Comparison of ENCODE assay signal across 22 cellular contexts in the genomic region with DNA sequence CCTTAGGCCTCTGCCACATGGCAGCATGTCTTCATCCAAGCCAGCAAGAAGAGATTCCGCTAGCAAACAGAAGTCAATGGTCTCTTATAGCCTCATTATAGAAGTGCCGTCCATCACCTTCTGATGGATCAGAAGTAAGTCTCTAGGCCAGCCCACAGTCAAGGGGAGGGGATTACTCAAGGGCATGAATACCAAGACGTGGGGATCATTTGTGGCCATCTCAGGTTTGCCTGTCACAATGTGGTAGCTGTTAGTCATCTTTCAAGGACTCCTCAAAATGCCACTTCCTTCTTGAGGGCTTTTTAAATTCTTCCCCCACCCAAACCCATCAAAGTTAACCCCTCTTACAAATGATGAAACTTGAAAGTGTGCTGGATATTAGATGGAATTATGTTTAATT. TPM values are rescaled to one million over a fixed set of nuclear protein-coding genes. Genes with fewer than 3 reads are reported as not detected.
DNase-seq lines count a peak whose midpoint lies in the region; ATAC-seq, FAIRE-seq and TF ChIP-seq lines count a peak whose summit lies in the region.
"Had no signal": no experiment of that assay in that cellular context is flagged by ENCODE, and none has a peak within 500 bp of the region (broad histone marks: within the 10 kb centered on the region; RNA-seq: fewer than 3 reads in every experiment).

No MANE protein-coding gene starts in this region.

- H3K4me3 ChIP-seq in GM23248: no peak overlapping the region
- H3K4me3 ChIP-seq in left lung: no peak overlapping the region
- H3K4me3 ChIP-seq in psoas muscle: no peak overlapping the region
- H3K4me3 ChIP-seq in HepG2 (replicated peaks in 1 of 3; ENCODE audit: insufficient read depth in 1 of 3, low read depth in 2 of 3, low read length in 3 of 3): no peak overlapping the region
- H3K4me3 ChIP-seq: A549, HAP-1, PC-9 had no signal

- H3K4me1 ChIP-seq in GM23248 (ENCODE audit: insufficient read depth) (no peaks in the 10 kb centered on the region), left lung (peaks cover 0 to 13% of the 10 kb centered on the region in 2 donors), psoas muscle (no peaks in the 10 kb centered on the region), HepG2 (ENCODE audit: insufficient read depth, low read length) (peaks cover 20% of the 10 kb centered on the region)

- TF ChIP-seq CTCF in left lung (IDR thresholded peaks at IDR 0.05): no peak
- no peak for TF ChIP-seq CTCF in psoas muscle (IDR thresholded peaks at IDR 0.05)
- TF ChIP-seq CTCF in HepG2 (CRISPR knock-in tag; IDR thresholded peaks at IDR 0.05): no peak

- H3K4me2 ChIP-seq in GM23248 (ENCODE audit: unreplicated experiment) (no peak overlapping the region), HepG2 (ENCODE audit: low read depth, low read length) (no peak overlapping the region)
- H3K4me2 ChIP-seq: A549, PC-9 had no signal

- TF ChIP-seq EP300 in HepG2 (IDR thresholded peaks at IDR 0.05; ENCODE audit: low read depth in 2 of 2, low read length in 2 of 2) (no peak), HepG2 (CRISPR knock-in tag; IDR thresholded peaks at IDR 0.05; ENCODE audit: borderline replicate concordance) (no peak)

- DNase-seq in activated CD4-positive, CD25-positive, alpha-beta regulatory T cell treated with anti-CD3 and anti-CD28 coated beads, Interleukin-2, amount 50 U/mL, for 72 hours: no peak
- DNase-seq in GM23248 (peak; percentile 36), SIG-M5 treated with dmso at 0.1 percent for 504 hours (lab: John Stamatoyannopoulos, UW; ENCODE audit: unreplicated experiment) (peak; percentile 63), left lung (peak in 1 of 2 donors; percentile 48), NCI-H2029 treated with DMSO at 0.1 percent for 48 hours (lab: John Stamatoyannopoulos, UW) (no peak), psoas muscle (no peak), HepG2 (ENCODE audit: low spot score) (no peak)
- DNase-seq: activated gamma-delta T cell treated with Interleukin-2 at 50 U/mL for 16 hours; CD4-positive, alpha-beta T cell; DMS53; hippocampal formation; Karpas-422; midbrain; NCI-H1694; NCI-H446 treated with DMSO at 0.1 percent for 48 hours; retina had no signal

- no peak overlapping the region for H3K27ac ChIP-seq in GM23248
- no peak overlapping the region for H3K27ac ChIP-seq in left lung
- no peak overlapping the region for H3K27ac ChIP-seq in psoas muscle
- H3K27ac ChIP-seq in HepG2 (ENCODE audit: extremely low read length, insufficient read depth, low read length): no peak overlapping the region
- H3K27ac ChIP-seq: A549, PC-9 had no signal

- H3K9ac ChIP-seq in GM23248: no peak overlapping the region
- H3K9ac ChIP-seq in HepG2 (ENCODE audit: insufficient read depth, low read depth, low read length): no peak overlapping the region

- no peak overlapping the region for H2AFZ ChIP-seq in GM23248
- no peak overlapping the region for H2AFZ ChIP-seq in HepG2 (ENCODE audit: low read length)
- H2AFZ ChIP-seq: PC-9 had no signal

- in situ Hi-C loops in GM23248 (cut with MboI) (no loop called here), HepG2 (cut with HindIII; ENCODE audit: extremely low pct_ligation_motif_present, low pct_unique_long_range_greater_than_20kb) (loop anchor here (5.0 kb wide), 1 partner anchor 45 kb away; no protein-coding TSS in a partner anchor)

- no TSS peak for BruUV-seq in HepG2 (replicated peaks; lab: Mats Ljungman, UMichigan)

- ATAC-seq in activated CD4-positive, CD25-positive, alpha-beta regulatory T cell treated with anti-CD3 and anti-CD28 coated beads, Interleukin-2, amount 50 U/mL, for 24 hours: peak; percentile 55 to 65
- ATAC-seq in left lung (peak; percentile 76), psoas muscle (no peak), HepG2 (no peak)

- CTCF ChIA-PET in HepG2 (lab: Yijun Ruan, JAX; ENCODE audit: low intra/inter-chr PET ratio, low total read pairs): interaction anchor here (1.9 to 3.6 kb wide), 2 partner anchors 18 to 44 kb away, joined by 7 to 41 read pairs; no protein-coding TSS in a partner anchor

- no peaks in the 10 kb centered on the region for H3K27me3 ChIP-seq in GM23248 (replicated peaks; ENCODE audit: insufficient read depth)
- H3K27me3 ChIP-seq in left lung: peaks cover 0 to 16% of the 10 kb centered on the region in 2 donors
- H3K27me3 ChIP-seq in psoas muscle (ENCODE audit: insufficient read depth in 3 of 3, low read length in 2 of 3): no peaks in the 10 kb centered on the region
- peaks cover 2 to 9% of the 10 kb centered on the region in 2 experiments; a peak in 2 of 5 replicates for H3K27me3 ChIP-seq in HepG2 (ENCODE audit: control insufficient read depth in 1 of 2, insufficient read depth in 2 of 2, low read length in 2 of 2)

- POLR2A ChIA-PET in HepG2 (lab: Yijun Ruan, JAX): no interaction called here

- intact Hi-C loops in left lung (cut with DNase I): loop anchor here in 1 of 2 donors (5.0 kb wide), 1 partner anchor 45 kb away; no protein-coding TSS in a partner anchor
- intact Hi-C loops in psoas muscle (cut with DNase I): loop anchor here (1.0 to 5.0 kb wide), 3 partner anchors 44 to 255 kb away; no protein-coding TSS in a partner anchor
- intact Hi-C loops in HepG2 (cut with micrococcal nuclease; ENCODE audit: unreplicated experiment): loop anchor here (1.0 kb wide), 1 partner anchor 255 kb away; no protein-coding TSS in a partner anchor

- WGBS in GM23248 (ENCODE audit: low coverage in 1 of 2, low lambda C conversion rate in 2 of 2, missing lambda C conversion rate in 2 of 2), 2 experiments: 51 to 58% methylated on average over 3 of the region's 3 CpGs
- WGBS in psoas muscle, 3 donors: 78 to 86% (median 80%) methylated on average over 3 of the region's 3 CpGs
- WGBS in HepG2 (ENCODE audit: low lambda C conversion rate): 54% methylated on average over 3 of the region's 3 CpGs

- H3K9me2 ChIP-seq in GM23248 (ENCODE audit: insufficient read depth): no peaks in the 10 kb centered on the region

- TF ChIP-seq RAD21 in HepG2 (CRISPR knock-in tag; IDR thresholded peaks at IDR 0.05): no peak

- TF ChIP-seq POLR2A in HepG2 (IDR thresholded peaks at IDR 0.05; ENCODE audit: insufficient read depth in 1 of 2, low read depth in 2 of 2, low read length in 2 of 2): no peak

- H4K20me1 ChIP-seq in GM23248 (ENCODE audit: insufficient read depth): no peaks in the 10 kb centered on the region
- H4K20me1 ChIP-seq in HepG2 (ENCODE audit: insufficient read depth, low read length): no peaks in the 10 kb centered on the region

- H3K9me3 ChIP-seq in GM23248 (ENCODE audit: low read depth): no peaks in the 10 kb centered on the region
- H3K9me3 ChIP-seq in left lung: no peaks in the 10 kb centered on the region
- no peaks in the 10 kb centered on the region for H3K9me3 ChIP-seq in psoas muscle
- H3K9me3 ChIP-seq in HepG2 (ENCODE audit: low read length): no peaks in the 10 kb centered on the region
- H3K9me3 ChIP-seq: A549, HAP-1 had no signal

- FAIRE-seq in HepG2 (lab: Jason Lieb, UNC): no peak
- FAIRE-seq: A549, colon, urothelium cell line had no signal

- H3K79me2 ChIP-seq in GM23248 (ENCODE audit: insufficient read depth) (no peaks in the 10 kb centered on the region), HepG2 (ENCODE audit: insufficient read depth, low read length) (no peaks in the 10 kb centered on the region)

- no peaks in the 10 kb centered on the region for H3F3A ChIP-seq in GM23248 (ENCODE audit: insufficient read depth)

- H3K36me3 ChIP-seq in GM23248 (ENCODE audit: low read depth): no peaks in the 10 kb centered on the region
- H3K36me3 ChIP-seq in left lung: no peaks in the 10 kb centered on the region
- no peaks in the 10 kb centered on the region for H3K36me3 ChIP-seq in psoas muscle (ENCODE audit: insufficient read depth in 1 of 2, low read depth in 1 of 2)
- H3K36me3 ChIP-seq in HepG2 (replicated peaks in 1 of 2; ENCODE audit: control insufficient read depth in 1 of 2, insufficient read depth in 2 of 2, low read length in 2 of 2): no peaks in the 10 kb centered on the region
- H3K36me3 ChIP-seq: HAP-1 had no signal

RNA-seq across cellular contexts. Expression of a gene that starts 8.1 kb away (rescaled TPM):
- total RNA-seq in GM23248 (2014; rRNA removed; shearing (Covaris generic)): 24.8 and 25.8 TPM in 2 replicates
- polyA plus RNA-seq in GM23248 (2016; fragmentation: Nextera tagmentation; extraction: Ambion mirVana) (4.1 TPM in 2 replicates), psoas muscle (1 to 10 TPM; 5.3 to 9.2 (median 7.6) TPM), HepG2 (2011; rRNA removed) (11.8 and 15.4 TPM in 2 replicates)
- total RNA-seq in left lung (10 to 100 TPM; 33.0 to 54.0 TPM), psoas muscle (10 to 100 TPM; 13.1 to 18.9 (median 13.4) TPM), HepG2 (2016; rRNA removed; fragmentation: Illumina TruSeq; extraction: Trizol) (6.8 and 10.6 TPM in 2 replicates)
- 1.0 and 1.9 TPM in 2 replicates for total RNA-seq in HepG2 (2016; cell fraction: cytosol; rRNA removed; fragmentation: Illumina TruSeq; extraction: Trizol; ENCODE audit: low read depth)
- total RNA-seq in HepG2 (2016; cell fraction: insoluble cytoplasmic fraction; rRNA removed; fragmentation: Illumina TruSeq; extraction: Trizol): 6.2 and 13.4 TPM in 2 replicates
- total RNA-seq in HepG2 (2016; cell fraction: membrane; rRNA removed; fragmentation: Illumina TruSeq; extraction: Trizol): 4.6 and 4.7 TPM in 2 replicates
- 14.5 and 16.8 TPM in 2 replicates for total RNA-seq in HepG2 (2016; cell fraction: nucleus; rRNA removed; fragmentation: Illumina TruSeq; extraction: Trizol)
- polyA plus RNA-seq in HepG2 (2011; cell fraction: cytosol; rRNA removed): 9.2 and 11.5 TPM in 2 replicates
- polyA plus RNA-seq in HepG2 (2011; cell fraction: nucleus; rRNA removed): 54.8 and 59.8 TPM in 2 replicates
- polyA plus RNA-seq in HepG2 (2012): 9.1 and 10.5 TPM in 2 replicates
- polyA plus RNA-seq in HepG2 (2016; cell fraction: cytosol; fragmentation: Illumina TruSeq; extraction: Trizol; ENCODE audit: low read depth): 0.58 and 0.87 TPM in 2 replicates
- 4.3 and 5.7 TPM in 2 replicates for polyA plus RNA-seq in HepG2 (2016; cell fraction: insoluble cytoplasmic fraction; fragmentation: Illumina TruSeq; extraction: Trizol; ENCODE audit: low read depth)
- polyA plus RNA-seq in HepG2 (2016; cell fraction: membrane; fragmentation: Illumina TruSeq; extraction: Trizol; ENCODE audit: low read depth): 1.6 and 2.5 TPM in 2 replicates
- 29.2 and 33.7 TPM in 2 replicates for polyA plus RNA-seq in HepG2 (2016; cell fraction: nucleus; fragmentation: Illumina TruSeq; extraction: Trizol; ENCODE audit: insufficient read depth, low read depth)
- 48.0 and 70.3 TPM in 2 replicates for polyA minus RNA-seq in HepG2 (2011; rRNA and poly(A)+ RNA removed; ENCODE audit: low replicate concordance)
- polyA minus RNA-seq in HepG2 (2011; cell fraction: cytosol; rRNA and poly(A)+ RNA removed): 17.7 and 22.5 TPM in 2 replicates
- polyA minus RNA-seq in HepG2 (2011; cell fraction: nucleus; rRNA and poly(A)+ RNA removed): 21.5 and 22.5 TPM in 2 replicates
- total RNA-seq: CD4-positive, alpha-beta T cell had no signal

RNA-seq across cellular contexts. Expression of a gene that starts 21.3 kb away (rescaled TPM):
- total RNA-seq in GM23248 (2014; rRNA removed; shearing (Covaris generic)): 18.6 and 26.8 TPM in 2 replicates
- 22.4 and 22.6 TPM in 2 replicates for polyA plus RNA-seq in GM23248 (2016; fragmentation: Nextera tagmentation; extraction: Ambion mirVana)
- 10 to 100 TPM; 26.4 to 42.5 TPM for total RNA-seq in left lung
- total RNA-seq in psoas muscle: 1 to 10 TPM; 2.0 to 3.5 (median 2.5) TPM
- 1 to 10 TPM in 2 of 3 donors, under 1 TPM in 1; 0.92 to 1.7 (median 1.6) TPM for polyA plus RNA-seq in psoas muscle
- 0.29 TPM in 1 of 2 replicates, not detected in the other for total RNA-seq in HepG2 (2016; rRNA removed; fragmentation: Illumina TruSeq; extraction: Trizol)
- total RNA-seq in HepG2 (2016; cell fraction: cytosol; rRNA removed; fragmentation: Illumina TruSeq; extraction: Trizol; ENCODE audit: low read depth): not detected in 2 replicates
- total RNA-seq in HepG2 (2016; cell fraction: insoluble cytoplasmic fraction; rRNA removed; fragmentation: Illumina TruSeq; extraction: Trizol): 0.24 and 0.25 TPM in 2 replicates
- total RNA-seq in HepG2 (2016; cell fraction: membrane; rRNA removed; fragmentation: Illumina TruSeq; extraction: Trizol): 0.31 and 0.48 TPM in 2 replicates
- total RNA-seq in HepG2 (2016; cell fraction: nucleus; rRNA removed; fragmentation: Illumina TruSeq; extraction: Trizol): 0.16 TPM in 1 of 2 replicates, not detected in the other
- polyA plus RNA-seq in HepG2 (2011; rRNA removed): 0.54 and 0.88 TPM in 2 replicates
- 0.27 and 0.38 TPM in 2 replicates for polyA plus RNA-seq in HepG2 (2011; cell fraction: cytosol; rRNA removed)
- polyA plus RNA-seq in HepG2 (2011; cell fraction: nucleus; rRNA removed): 1.9 and 2.8 TPM in 2 replicates
- polyA plus RNA-seq in HepG2 (2012): 0.31 and 0.96 TPM in 2 replicates
- 0.18 and 0.26 TPM in 2 replicates for polyA plus RNA-seq in HepG2 (2016; cell fraction: cytosol; fragmentation: Illumina TruSeq; extraction: Trizol; ENCODE audit: low read depth)
- polyA plus RNA-seq in HepG2 (2016; cell fraction: insoluble cytoplasmic fraction; fragmentation: Illumina TruSeq; extraction: Trizol; ENCODE audit: low read depth): 0.09 and 0.19 TPM in 2 replicates
- 0.48 TPM in 1 of 2 replicates, not detected in the other for polyA plus RNA-seq in HepG2 (2016; cell fraction: membrane; fragmentation: Illumina TruSeq; extraction: Trizol; ENCODE audit: low read depth)
- 1.0 and 1.1 TPM in 2 replicates for polyA plus RNA-seq in HepG2 (2016; cell fraction: nucleus; fragmentation: Illumina TruSeq; extraction: Trizol; ENCODE audit: insufficient read depth, low read depth)
- polyA minus RNA-seq in HepG2 (2011; rRNA and poly(A)+ RNA removed; ENCODE audit: low replicate concordance): 0.36 and 23.6 TPM in 2 replicates
- polyA minus RNA-seq in HepG2 (2011; cell fraction: cytosol; rRNA and poly(A)+ RNA removed): not detected in 2 replicates
- 0.87 and 1.2 TPM in 2 replicates for polyA minus RNA-seq in HepG2 (2011; cell fraction: nucleus; rRNA and poly(A)+ RNA removed)

RNA-seq across cellular contexts. Expression of a gene that starts 55.0 kb away (rescaled TPM):
- 56.5 and 61.0 TPM in 2 replicates for total RNA-seq in GM23248 (2014; rRNA removed; shearing (Covaris generic))
- polyA plus RNA-seq in GM23248 (2016; fragmentation: Nextera tagmentation; extraction: Ambion mirVana) (32.1 and 34.2 TPM in 2 replicates), psoas muscle (10 to 100 TPM; 39.4 to 92.8 (median 64.5) TPM), HepG2 (2011; rRNA removed) (35.7 and 42.2 TPM in 2 replicates)
- total RNA-seq in left lung (10 to 100 TPM; 66.5 to 74.9 TPM), psoas muscle (10 to 100 TPM; 38.5 to 71.6 (median 58.5) TPM), HepG2 (2016; rRNA removed; fragmentation: Illumina TruSeq; extraction: Trizol) (81.5 and 90.0 TPM in 2 replicates)
- 13.0 and 13.4 TPM in 2 replicates for total RNA-seq in HepG2 (2016; cell fraction: cytosol; rRNA removed; fragmentation: Illumina TruSeq; extraction: Trizol; ENCODE audit: low read depth)
- 81.4 and 90.7 TPM in 2 replicates for total RNA-seq in HepG2 (2016; cell fraction: insoluble cytoplasmic fraction; rRNA removed; fragmentation: Illumina TruSeq; extraction: Trizol)
- 17.1 and 20.2 TPM in 2 replicates for total RNA-seq in HepG2 (2016; cell fraction: membrane; rRNA removed; fragmentation: Illumina TruSeq; extraction: Trizol)
- total RNA-seq in HepG2 (2016; cell fraction: nucleus; rRNA removed; fragmentation: Illumina TruSeq; extraction: Trizol): 66.5 and 79.7 TPM in 2 replicates
- 28.4 and 30.1 TPM in 2 replicates for polyA plus RNA-seq in HepG2 (2011; cell fraction: cytosol; rRNA removed)
- 114 and 128 TPM in 2 replicates for polyA plus RNA-seq in HepG2 (2011; cell fraction: nucleus; rRNA removed)
- polyA plus RNA-seq in HepG2 (2012): 43.8 and 55.5 TPM in 2 replicates
- polyA plus RNA-seq in HepG2 (2016; cell fraction: cytosol; fragmentation: Illumina TruSeq; extraction: Trizol; ENCODE audit: low read depth): 2.6 and 3.7 TPM in 2 replicates
- 62.7 and 67.1 TPM in 2 replicates for polyA plus RNA-seq in HepG2 (2016; cell fraction: insoluble cytoplasmic fraction; fragmentation: Illumina TruSeq; extraction: Trizol; ENCODE audit: low read depth)
- 8.1 and 9.8 TPM in 2 replicates for polyA plus RNA-seq in HepG2 (2016; cell fraction: membrane; fragmentation: Illumina TruSeq; extraction: Trizol; ENCODE audit: low read depth)
- 132 TPM in 2 replicates for polyA plus RNA-seq in HepG2 (2016; cell fraction: nucleus; fragmentation: Illumina TruSeq; extraction: Trizol; ENCODE audit: insufficient read depth, low read depth)
- 29.9 and 100 TPM in 2 replicates for polyA minus RNA-seq in HepG2 (2011; rRNA and poly(A)+ RNA removed; ENCODE audit: low replicate concordance)
- 11.7 and 12.4 TPM in 2 replicates for polyA minus RNA-seq in HepG2 (2011; cell fraction: cytosol; rRNA and poly(A)+ RNA removed)
- 55.9 and 69.0 TPM in 2 replicates for polyA minus RNA-seq in HepG2 (2011; cell fraction: nucleus; rRNA and poly(A)+ RNA removed)

Comparison
In these comparisons a context has a peak if more than half of its experiments do, and no peak if none do; other contexts are left out.
1. ATAC-seq: peak in activated CD4-positive, CD25-positive, alpha-beta regulatory T cell treated with anti-CD3 and anti-CD28 coated beads, Interleukin-2, amount 50 U/mL, for 24 hours (2 of 2) and left lung (single experiment); none in psoas muscle (0 of 4) and HepG2 (single experiment).
2. DNase-seq: peak in GM23248 (single experiment) and SIG-M5 treated with dmso at 0.1 percent for 504 hours (single experiment); none in activated CD4-positive, CD25-positive, alpha-beta regulatory T cell treated with anti-CD3 and anti-CD28 coated beads, Interleukin-2, amount 50 U/mL, for 72 hours (single experiment), NCI-H2029 treated with DMSO at 0.1 percent for 48 hours (single experiment), psoas muscle (0 of 2) and HepG2 (single experiment).